In the genomic region with DNA sequence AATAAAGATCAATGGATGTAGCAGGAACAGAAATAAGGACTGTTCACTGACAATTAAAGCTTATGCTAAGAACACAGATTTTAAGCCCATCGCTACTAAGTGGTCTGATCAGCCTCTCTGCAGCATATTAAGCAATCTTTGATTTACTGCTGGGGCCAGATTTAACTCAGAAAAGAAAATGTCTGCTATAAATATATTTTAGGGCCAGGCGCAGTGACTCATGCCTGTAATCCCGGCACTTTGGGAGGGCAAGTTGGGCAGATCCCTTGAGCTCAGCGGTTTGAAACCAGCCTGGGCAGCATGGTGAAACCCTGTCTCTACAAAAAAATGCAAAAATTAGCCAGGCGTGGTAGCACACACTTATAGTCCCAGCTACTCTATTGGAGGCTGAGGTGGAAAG, we compare ENCODE assay signal across 1 cellular context.
A peak's percentile ranks its signal among the peaks of the same experiment; 100 is the strongest.
TF ChIP-seq lines count a peak whose summit lies in the region.

No MANE protein-coding gene starts in this region.

TF ChIP-seq in SK-N-SH treated with all-trans-retinoic acid at 6 μM for 48 hours, 23 proteins besides CTCF, POLR2A, EP300 and RAD21 (continued from another document):
- TF ChIP-seq, protein P1, sequence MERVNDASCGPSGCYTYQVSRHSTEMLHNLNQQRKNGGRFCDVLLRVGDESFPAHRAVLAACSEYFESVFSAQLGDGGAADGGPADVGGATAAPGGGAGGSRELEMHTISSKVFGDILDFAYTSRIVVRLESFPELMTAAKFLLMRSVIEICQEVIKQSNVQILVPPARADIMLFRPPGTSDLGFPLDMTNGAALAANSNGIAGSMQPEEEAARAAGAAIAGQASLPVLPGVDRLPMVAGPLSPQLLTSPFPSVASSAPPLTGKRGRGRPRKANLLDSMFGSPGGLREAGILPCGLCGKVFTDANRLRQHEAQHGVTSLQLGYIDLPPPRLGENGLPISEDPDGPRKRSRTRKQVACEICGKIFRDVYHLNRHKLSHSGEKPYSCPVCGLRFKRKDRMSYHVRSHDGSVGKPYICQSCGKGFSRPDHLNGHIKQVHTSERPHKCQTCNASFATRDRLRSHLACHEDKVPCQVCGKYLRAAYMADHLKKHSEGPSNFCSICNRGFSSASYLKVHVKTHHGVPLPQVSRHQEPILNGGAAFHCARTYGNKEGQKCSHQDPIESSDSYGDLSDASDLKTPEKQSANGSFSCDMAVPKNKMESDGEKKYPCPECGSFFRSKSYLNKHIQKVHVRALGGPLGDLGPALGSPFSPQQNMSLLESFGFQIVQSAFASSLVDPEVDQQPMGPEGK (CRISPR knock-in tag; IDR thresholded peaks at IDR 0.05; ENCODE audit: borderline replicate concordance) = 0 out of 2 replicates have a peak, but pooled peaks have one; percentile 3
- TF ChIP-seq ISL1 (CRISPR knock-in tag; IDR thresholded peaks at IDR 0.05) = peak; percentile 66
